ENCODE assay signal across 19 cellular contexts in genomic region chr11:2797181-2797711, GRCh38.
DNase-seq lines count a peak whose midpoint lies in the region; ATAC-seq, FAIRE-seq and TF ChIP-seq lines count a peak whose summit lies in the region.
"Had no signal": no experiment of that assay in that cellular context is flagged by ENCODE, and none has a peak within 500 bp of the region (broad histone marks: within the 10 kb centered on the region; RNA-seq: fewer than 3 reads in every experiment).

No MANE protein-coding gene starts in this region.

- H3K36me3 ChIP-seq in kidney (ENCODE audit: control insufficient read depth in 1 of 2, insufficient read depth in 2 of 2, low read length in 2 of 2): no peaks in the 10 kb centered on the region
- peaks cover 0 to 4% (median 0%) of the 10 kb centered on the region in 6 donors for H3K36me3 ChIP-seq in spleen
- H3K36me3 ChIP-seq: esophagus muscularis mucosa, heart right ventricle had no signal

- no peak for TF ChIP-seq CTCF in kidney (IDR thresholded peaks at IDR 0.05; ENCODE audit: borderline replicate concordance, extremely low read depth, insufficient read depth)
- TF ChIP-seq CTCF in spleen (IDR thresholded peaks at IDR 0.05 in 8 of 11, conservative IDR thresholded peaks at IDR 0.05 in 3 of 11): no peak

- H3K9me3 ChIP-seq in kidney (ENCODE audit: control insufficient read depth in 1 of 2, low read length in 2 of 2): no peaks in the 10 kb centered on the region
- H3K9me3 ChIP-seq in spleen: no peaks in the 10 kb centered on the region
- H3K9me3 ChIP-seq: esophagus muscularis mucosa, heart right ventricle had no signal

- peaks cover 0 to under 1% of the 10 kb centered on the region in 2 donors for H3K4me1 ChIP-seq in kidney (ENCODE audit: control insufficient read depth in 1 of 2, insufficient read depth in 1 of 2, low read depth in 1 of 2, low read length in 2 of 2)
- H3K4me1 ChIP-seq in spleen: peaks cover 0 to 19% (median 7%) of the 10 kb centered on the region in 6 donors

- TF ChIP-seq POLR2A in spleen (IDR thresholded peaks at IDR 0.05): no peak

- no peak overlapping the region for H3K4me3 ChIP-seq in kidney (ENCODE audit: low read length in 2 of 2)
- no peak overlapping the region for H3K4me3 ChIP-seq in spleen
- H3K4me3 ChIP-seq: esophagus muscularis mucosa, heart right ventricle had no signal

- ATAC-seq in activated CD4-positive, CD25-positive, alpha-beta regulatory T cell treated with anti-CD3 and anti-CD28 coated beads, Interleukin-2, amount 50 U/mL, for 24 hours: no peak
- ATAC-seq in HG03521 (IDR thresholded peaks at IDR 0.05; ENCODE audit: unreplicated experiment): no peak
- ATAC-seq: heart right ventricle had no signal

- no peak for FAIRE-seq in kidney (lab: Jason Lieb, UNC)
- FAIRE-seq: keratinocyte had no signal

- H3K27ac ChIP-seq in kidney (ENCODE audit: low read depth in 2 of 2, low read length in 2 of 2) (no peak overlapping the region), spleen (no peak overlapping the region)
- H3K27ac ChIP-seq: 22Rv1, esophagus muscularis mucosa, heart right ventricle had no signal

- DNase-seq in activated CD4-positive, CD25-positive, alpha-beta regulatory T cell treated with anti-CD3 and anti-CD28 coated beads, Interleukin-2, amount 50 U/mL, for 72 hours: peak; percentile 24
- DNase-seq in activated CD8-positive, alpha-beta memory T cell treated with anti-CD3 and anti-CD28 coated beads, Interleukin-2, amount 50 U/mL, for 48 hours: peak; percentile 43
- DNase-seq in kidney (peak; percentile 65), spleen (peak; percentile 70), RPMI8226 (no peak), NCI-H1436 treated with DMSO at 0.1 percent for 48 hours (lab: John Stamatoyannopoulos, UW) (no peak)
- DNase-seq: activated CD4-positive, alpha-beta T cell treated with anti-CD3 and anti-CD28 coated beads, Interleukin-2, amount 50 U/mL, for 4 hours; activated gamma-delta T cell; C1 segment of cervical spinal cord; KG1; NCI-H1417; NCI-H226; SHP77 treated with DMSO at 0.1 percent for 48 hours had no signal

- WGBS in spleen, 5 donors: 75 to 83% (median 81%) methylated on average over 11 to 19 of the region's 19 CpGs

- no peak overlapping the region for H3K9ac ChIP-seq in kidney (ENCODE audit: low read length in 2 of 2)

- intact Hi-C loops in kidney (cut with DNase I) (no loop called here), spleen (cut with DNase I; ENCODE audit: low total_unique reads) (no loop called here)

- H3K27me3 ChIP-seq in spleen (replicated peaks in 1 of 7): peaks cover 0 to 9% (median 0%) of the 10 kb centered on the region in 7 donors
- H3K27me3 ChIP-seq: esophagus muscularis mucosa had no signal

Comparison
In these comparisons a context has a peak if more than half of its experiments do, and no peak if none do; other contexts are left out.
1. DNase-seq: peak in activated CD4-positive, CD25-positive, alpha-beta regulatory T cell treated with anti-CD3 and anti-CD28 coated beads, Interleukin-2, amount 50 U/mL, for 72 hours (single experiment), activated CD8-positive, alpha-beta memory T cell treated with anti-CD3 and anti-CD28 coated beads, Interleukin-2, amount 50 U/mL, for 48 hours (single experiment), kidney (single experiment) and spleen (single experiment); none in RPMI8226 (single experiment) and NCI-H1436 treated with DMSO at 0.1 percent for 48 hours (single experiment).